ENCODE assay signal across 23 cellular contexts in genomic region chr21:32366191-32366590, GRCh38. TPM values are rescaled to one million over a fixed set of nuclear protein-coding genes. Genes with fewer than 3 reads are reported as not detected.
"Had no signal": no experiment of that assay in that cellular context is flagged by ENCODE, and none has a peak within 500 bp of the region (broad histone marks: within the 10 kb centered on the region; RNA-seq: fewer than 3 reads in every experiment).

No MANE protein-coding gene starts in this region.

- H3K27me3 Mint-ChIP-seq: activated CD4-positive, alpha-beta memory T cell treated with anti-CD3 and anti-CD28 coated beads, Interleukin-2, amount 10 ng/mL, durations not matched to agents 7 days and 5 days; activated CD4-positive, alpha-beta T cell treated with anti-CD3 and anti-CD28 coated beads for 36 hours; activated naive CD8-positive, alpha-beta T cell treated with anti-CD3 and anti-CD28 coated beads, Interleukin-2, amount 10 ng/mL, durations not matched to agents 7 days and 5 days; T-cell had no signal

- ATAC-seq: activated CD4-positive, alpha-beta T cell treated with anti-CD3 and anti-CD28 coated beads for 36 hours; T-cell had no signal

- H3K27ac ChIP-seq: WERI-Rb-1 had no signal

- H3K9me3 ChIP-seq: adrenal gland, breast epithelium had no signal

- H3K27me3 ChIP-seq: adrenal gland, breast epithelium had no signal

- H3K9me3 Mint-ChIP-seq: activated CD4-positive, alpha-beta memory T cell treated with anti-CD3 and anti-CD28 coated beads, Interleukin-2, amount 10 ng/mL, durations not matched to agents 7 days and 5 days; activated naive CD8-positive, alpha-beta T cell treated with anti-CD3 and anti-CD28 coated beads, Interleukin-2, amount 10 ng/mL, durations not matched to agents 7 days and 5 days; T-cell had no signal

- H3K27ac Mint-ChIP-seq: activated CD4-positive, alpha-beta memory T cell treated with anti-CD3 and anti-CD28 coated beads, Interleukin-2, amount 10 ng/mL, durations not matched to agents 7 days and 5 days; activated CD4-positive, alpha-beta T cell treated with anti-CD3 and anti-CD28 coated beads for 36 hours; activated naive CD8-positive, alpha-beta T cell treated with anti-CD3 and anti-CD28 coated beads, Interleukin-2, amount 10 ng/mL, durations not matched to agents 7 days and 5 days; T-cell had no signal

- H3K4me3 Mint-ChIP-seq: activated CD4-positive, alpha-beta memory T cell treated with anti-CD3 and anti-CD28 coated beads, Interleukin-2, amount 10 ng/mL, durations not matched to agents 7 days and 5 days; activated CD4-positive, alpha-beta T cell treated with anti-CD3 and anti-CD28 coated beads for 36 hours; activated naive CD8-positive, alpha-beta T cell treated with anti-CD3 and anti-CD28 coated beads, Interleukin-2, amount 10 ng/mL, durations not matched to agents 7 days and 5 days; T-cell had no signal

- H3K4me1 Mint-ChIP-seq: T-cell had no signal

- H3K4me3 ChIP-seq: adrenal gland, breast epithelium had no signal

- DNase-seq: activated CD4-positive, alpha-beta memory T cell treated with anti-CD3 and anti-CD28 coated beads, Interleukin-2, amount 10 ng/mL, durations not matched to agents 7 days and 5 days; activated CD4-positive, alpha-beta T cell treated with anti-CD3 and anti-CD28 coated beads for 36 hours; activated CD4-positive, alpha-beta T cell treated with anti-CD3 and anti-CD28 coated beads, Interleukin-2, amount 50 U/mL, for 1 hour; activated CD8-positive, alpha-beta memory T cell treated with anti-CD3 and anti-CD28 coated beads, Interleukin-2, amount 50 U/mL, for 4 hours; activated naive CD4-positive, alpha-beta T cell treated with anti-CD3 and anti-CD28 coated beads, Interleukin-2, amount 50 U/mL, for 16 hours; activated naive CD8-positive, alpha-beta T cell treated with anti-CD3 and anti-CD28 coated beads, Interleukin-2, amount 10 ng/mL, durations not matched to agents 7 days and 5 days; activated T-cell treated with anti-CD3 and anti-CD28 coated beads, Interleukin-2, amount 50 U/mL, for 1 hour; anterior cingulate cortex; MM.1S; NCI-H1105; NCI-H1436 treated with DMSO at 0.1 percent for 48 hours; NCI-H187; NCI-H2081; NCI-H2227 treated with DMSO at 0.1 percent for 48 hours; NCI-H446 treated with DMSO at 0.1 percent for 48 hours; NCI-H524 treated with DMSO at 0.1 percent for 48 hours; NCI-H82; SIG-M5; T-cell; WERI-Rb-1 had no signal

RNA-seq across cellular contexts. Expression of gene EVA1C, which starts 46.3 kb away (rescaled TPM):
- total RNA-seq: OCI-LY7 had no signal
